Comparison of ENCODE assay signal across 27 cellular contexts in genomic region chr15:60970246-60971170, GRCh38.
DNase-seq lines count a peak whose midpoint lies in the region; ATAC-seq and TF ChIP-seq lines count a peak whose summit lies in the region.
"Had no signal": no experiment of that assay in that cellular context is flagged by ENCODE, and none has a peak within 500 bp of the region (broad histone marks: within the 10 kb centered on the region; RNA-seq: fewer than 3 reads in every experiment).

No MANE protein-coding gene starts in this region.

- H3K4me1 ChIP-seq in breast epithelium (no peaks in the 10 kb centered on the region), RWPE2 (ENCODE audit: insufficient read depth, poor library complexity, severe bottlenecking) (peaks cover 50% of the 10 kb centered on the region), skeletal muscle satellite cell (ENCODE audit: control insufficient read depth, insufficient read depth, low read length) (peaks cover 74% of the 10 kb centered on the region)
- H3K4me1 ChIP-seq: pancreas, testis had no signal

- H3K27me3 ChIP-seq in breast epithelium = no peaks in the 10 kb centered on the region
- H3K27me3 ChIP-seq in RWPE2 (ENCODE audit: insufficient read depth, poor library complexity, severe bottlenecking) = no peaks in the 10 kb centered on the region
- H3K27me3 ChIP-seq in skeletal muscle satellite cell (ENCODE audit: control insufficient read depth, insufficient read depth, low read length) = no peaks in the 10 kb centered on the region
- H3K27me3 ChIP-seq: BLaER1, pancreas, right atrium auricular region, testis, uterus had no signal

- CTCF ChIA-PET in MCF 10A (lab: Yijun Ruan, JAX) = no interaction called here

- ATAC-seq in RWPE2 (ENCODE audit: low read depth) = no peak
- no peak for ATAC-seq in stimulated activated effector memory CD8-positive, alpha-beta T cell treated with anti-CD3 and anti-CD28 coated beads, Interleukin-12 subunit alpha, Interleukin-12 subunit beta, amount 100 ng/mL, for 72 hours
- no peak for ATAC-seq in GM19397 (IDR thresholded peaks at IDR 0.05; ENCODE audit: unreplicated experiment)
- ATAC-seq: A549, HCT116, pancreas had no signal

- POLR2A ChIA-PET in MCF 10A (lab: Yijun Ruan, JAX) = no interaction called here

- H3K27ac ChIP-seq in breast epithelium (peak overlapping the region; percentile 75 to 80), RWPE2 (ENCODE audit: poor library complexity, severe bottlenecking) (peak overlapping the region; percentile 80), epithelial cell of prostate (peak overlapping the region; percentile 92)
- H3K27ac ChIP-seq: A549, BLaER1, KMS-11, pancreas, right atrium auricular region, RWPE1, testis, uterus had no signal

- intact Hi-C loops in breast epithelium (cut with DNase I; ENCODE audit: low total_unique reads) = no loop called here
- intact Hi-C loops in MCF 10A (cut with micrococcal nuclease) = no loop called here

- H3K36me3 ChIP-seq in breast epithelium (no peaks in the 10 kb centered on the region), RWPE2 (ENCODE audit: low read depth) (no peaks in the 10 kb centered on the region), skeletal muscle satellite cell (ENCODE audit: insufficient read depth, low read length) (no peaks in the 10 kb centered on the region)
- H3K36me3 ChIP-seq: BLaER1, pancreas, right atrium auricular region, uterus had no signal

- no peak overlapping the region for H3K27ac Mint-ChIP-seq in MCF 10A (ENCODE audit: low read depth, unreplicated experiment)
- no peak overlapping the region for H3K27ac Mint-ChIP-seq in stimulated activated effector memory CD8-positive, alpha-beta T cell treated with anti-CD3 and anti-CD28 coated beads, Interleukin-12 subunit alpha, Interleukin-12 subunit beta, amount 100 ng/mL, for 72 hours
- H3K27ac Mint-ChIP-seq: activated naive CD8-positive, alpha-beta T cell; nephron had no signal

- TF ChIP-seq CTCF in breast epithelium (IDR thresholded peaks at IDR 0.05) = no peak
- no peak for TF ChIP-seq CTCF in MCF 10A (IDR thresholded peaks at IDR 0.05; ENCODE audit: unreplicated experiment)
- no peak for TF ChIP-seq CTCF in RWPE2 (IDR thresholded peaks at IDR 0.05; ENCODE audit: poor library complexity, severe bottlenecking)
- TF ChIP-seq CTCF in GM20000 (IDR thresholded peaks at IDR 0.05; ENCODE audit: extremely low read depth, missing control alignments) = no peak

- H3K4me1 Mint-ChIP-seq in MCF 10A (ENCODE audit: insufficient read depth, unreplicated experiment) = peaks cover 13% of the 10 kb centered on the region
- no peaks in the 10 kb centered on the region for H3K4me1 Mint-ChIP-seq in stimulated activated effector memory CD8-positive, alpha-beta T cell treated with anti-CD3 and anti-CD28 coated beads, Interleukin-12 subunit alpha, Interleukin-12 subunit beta, amount 100 ng/mL, for 72 hours

- no peaks in the 10 kb centered on the region for H3K36me3 Mint-ChIP-seq in MCF 10A (ENCODE audit: insufficient read depth, unreplicated experiment)
- H3K36me3 Mint-ChIP-seq in stimulated activated effector memory CD8-positive, alpha-beta T cell treated with anti-CD3 and anti-CD28 coated beads, Interleukin-12 subunit alpha, Interleukin-12 subunit beta, amount 100 ng/mL, for 72 hours = no peaks in the 10 kb centered on the region
- H3K36me3 Mint-ChIP-seq: activated naive CD8-positive, alpha-beta T cell had no signal

- no peaks in the 10 kb centered on the region for H3K9me3 ChIP-seq in breast epithelium
- no peaks in the 10 kb centered on the region for H3K9me3 ChIP-seq in RWPE2 (ENCODE audit: severe bottlenecking)
- no peaks in the 10 kb centered on the region for H3K9me3 ChIP-seq in skeletal muscle satellite cell (replicated peaks; ENCODE audit: low read length)
- H3K9me3 ChIP-seq: A549, BLaER1, pancreas, right atrium auricular region, testis, uterus had no signal

- H3K4me3 Mint-ChIP-seq in MCF 10A (ENCODE audit: unreplicated experiment) = no peak overlapping the region
- H3K4me3 Mint-ChIP-seq in stimulated activated effector memory CD8-positive, alpha-beta T cell treated with anti-CD3 and anti-CD28 coated beads, Interleukin-12 subunit alpha, Interleukin-12 subunit beta, amount 100 ng/mL, for 72 hours = no peak overlapping the region
- H3K4me3 Mint-ChIP-seq: activated naive CD8-positive, alpha-beta T cell; nephron had no signal

- no peaks in the 10 kb centered on the region for H3K27me3 Mint-ChIP-seq in MCF 10A (ENCODE audit: insufficient read depth, unreplicated experiment)
- H3K27me3 Mint-ChIP-seq: activated naive CD8-positive, alpha-beta T cell had no signal

- H3K4me2 ChIP-seq in skeletal muscle satellite cell (ENCODE audit: low read length) = no peak overlapping the region
- H3K4me2 ChIP-seq: A549, BLaER1, KMS-11 had no signal

- peak overlapping the region; percentile 80 for H3K9ac ChIP-seq in skeletal muscle satellite cell (ENCODE audit: low read depth, low read length)
- H3K9ac ChIP-seq: BLaER1, KMS-11 had no signal

- no peaks in the 10 kb centered on the region for H3K9me3 Mint-ChIP-seq in MCF 10A (ENCODE audit: unreplicated experiment)
- no peaks in the 10 kb centered on the region for H3K9me3 Mint-ChIP-seq in stimulated activated effector memory CD8-positive, alpha-beta T cell treated with anti-CD3 and anti-CD28 coated beads, Interleukin-12 subunit alpha, Interleukin-12 subunit beta, amount 100 ng/mL, for 72 hours
- H3K9me3 Mint-ChIP-seq: nephron had no signal

- no peak for TF ChIP-seq POLR2A in breast epithelium (IDR thresholded peaks at IDR 0.05)

- H3K4me3 ChIP-seq in breast epithelium = no peak overlapping the region
- H3K4me3 ChIP-seq in RWPE2 (ENCODE audit: severe bottlenecking) = no peak overlapping the region
- no peak overlapping the region for H3K4me3 ChIP-seq in skeletal muscle satellite cell (ENCODE audit: low read length)
- H3K4me3 ChIP-seq: A549, BLaER1, pancreas, right atrium auricular region, testis, uterus had no signal

- no TSS peak for BruUV-seq in MCF 10A (replicated peaks; lab: Mats Ljungman, UMichigan)

- DNase-seq in breast epithelium (ENCODE audit: low spot score in 2 of 2) = peak in 1 of 2 donors; percentile 70
- DNase-seq in MCF 10A (ENCODE audit: unreplicated experiment) = no peak
- DNase-seq in RWPE2 (ENCODE audit: low spot score) = no peak
- no peak for DNase-seq in epithelial cell of prostate (ENCODE audit: low read depth, low spot score)
- DNase-seq in stimulated activated effector memory CD8-positive, alpha-beta T cell treated with anti-CD3 and anti-CD28 coated beads, Interleukin-12 subunit alpha, Interleukin-12 subunit beta, amount 100 ng/mL, for 72 hours (ENCODE audit: low spot score in 2 of 2) = no peak
- DNase-seq in GM20000 (ENCODE audit: low spot score) = no peak
- DNase-seq: activated CD4-positive, alpha-beta T cell treated with anti-CD3 and anti-CD28 coated beads, Interleukin-2, amount 50 U/mL, for 4 hours; activated CD8-positive, alpha-beta memory T cell treated with anti-CD3 and anti-CD28 coated beads, Interleukin-2, amount 50 U/mL, for 4 hours; aorta; NCI-H1694; NCI-H526; pancreas; stimulated activated CD4-positive, alpha-beta T cell treated with anti-CD3 and anti-CD28 coated beads, Interleukin-12 subunit alpha, Interleukin-12 subunit beta, amount 100 ng/mL, for 4 hours; stimulated activated CD4-positive, alpha-beta T cell treated with anti-CD3 and anti-CD28 coated beads, Interleukin-4, amount 100 ng/mL, for 24 hours; stimulated activated naive CD4-positive, alpha-beta T cell treated with Interleukin-2 at 50 U/mL for 16 hours; testis; uterus had no signal
